1 cellular context compared by ENCODE assay signal in genomic region chr1:27772932-27773731, GRCh38.
TF ChIP-seq lines count a peak whose summit lies in the region.

Gene STX12, plus strand, starts transcription at chr1:27773219. Its CDS starts 89 bp downstream, at chr1:27773308.

TF ChIP-seq in HEK293, 187 proteins besides CTCF, POLR2A, EP300 and RAD21 (continued from another document):
- peak; percentile 88 for TF ChIP-seq ZBTB11 (tag by site-specific recombination; conservative IDR thresholded peaks at IDR 0.05; ENCODE audit: low read depth)
- no peak for TF ChIP-seq ZNF747 (tag by site-specific recombination; IDR thresholded peaks at IDR 0.05)
- peak; percentile 78 for TF ChIP-seq ZNF335 (tag by site-specific recombination; conservative IDR thresholded peaks at IDR 0.05)
- no peak for TF ChIP-seq SCRT1 (tag by site-specific recombination; IDR thresholded peaks at IDR 0.05; ENCODE audit: borderline replicate concordance)
- peak; percentile 50; the same call in 1 of the 2 replicates for TF ChIP-seq ZNF580 (tag by site-specific recombination; IDR thresholded peaks at IDR 0.05)
- peak; percentile 57; the same call in 1 of the 2 replicates for TF ChIP-seq REST (tag by site-specific recombination; IDR thresholded peaks at IDR 0.05)
- TF ChIP-seq BCL6B (tag by site-specific recombination; IDR thresholded peaks at IDR 0.05): no peak
- TF ChIP-seq HOXC10 (CRISPR knock-in tag; IDR thresholded peaks at IDR 0.05): no peak
- TF ChIP-seq GLIS2 (tag by site-specific recombination; IDR thresholded peaks at IDR 0.05): peak; percentile 70
- TF ChIP-seq SP3 (tag by site-specific recombination; IDR thresholded peaks at IDR 0.05): peak; percentile 91
- no peak for TF ChIP-seq ZNF280C (tag by site-specific recombination; IDR thresholded peaks at IDR 0.05)
- TF ChIP-seq ZNF341 (tag by site-specific recombination; IDR thresholded peaks at IDR 0.05; ENCODE audit: low read depth): peak; percentile 81
- 0 out of 2 replicates have a peak, but pooled peaks have one; percentile 27 for TF ChIP-seq BCL11A (tag by site-specific recombination; IDR thresholded peaks at IDR 0.05; ENCODE audit: low read depth)
- 0 out of 2 replicates have a peak, but pooled peaks have one; percentile 15 for TF ChIP-seq ZNF639 (tag by site-specific recombination; IDR thresholded peaks at IDR 0.05)
- TF ChIP-seq ZNF449 (tag by site-specific recombination; IDR thresholded peaks at IDR 0.05): no peak
